In genomic region chr10:120138689-120139088, GRCh38 we compare ENCODE assay signal across 11 cellular contexts.
"Had no signal": no experiment of that assay in that cellular context is flagged by ENCODE, and none has a peak within 500 bp of the region (broad histone marks: within the 10 kb centered on the region; RNA-seq: fewer than 3 reads in every experiment).

No MANE protein-coding gene starts in this region.

- H2AFZ ChIP-seq: GM23248 had no signal

- FAIRE-seq: H1, H54 had no signal

- H3K36me3 ChIP-seq: HAP-1 had no signal

- H3K27ac ChIP-seq: GM23248 had no signal

- H3K9me3 ChIP-seq: HAP-1 had no signal

- H3K27ac Mint-ChIP-seq: GM23338, H9, HFFc6 had no signal

- H3K4me1 ChIP-seq: HAP-1 had no signal

- DNase-seq: GM23248, GOT3, H7, H9, HCEC 1CT, HFFc6 had no signal

- H3K9ac ChIP-seq: GM23248 had no signal

- H3K4me3 Mint-ChIP-seq: GM23338, H9, HFFc6 had no signal

- H3K4me3 ChIP-seq: GM23248, GM23338, HAP-1 had no signal

- ATAC-seq: GM23338, HCT116 had no signal
